8 cellular contexts compared by ENCODE assay signal in genomic region chr1:51330331-51331201, GRCh38. TPM values are rescaled to one million over a fixed set of nuclear protein-coding genes. Genes with fewer than 3 reads are reported as not detected.
DNase-seq lines count a peak whose midpoint lies in the region; ATAC-seq and TF ChIP-seq lines count a peak whose summit lies in the region.

TTC39A (minus strand) TSS chr1:51330562; CDS start chr1:51330477, 85 bp downstream.

- H3K36me3 ChIP-seq in iPS DF 6.9 (ENCODE audit: control insufficient read depth, insufficient read depth, low read length) = no peaks in the 10 kb centered on the region
- H3K36me3 ChIP-seq in smooth muscle cell (ENCODE audit: low read depth) = no peaks in the 10 kb centered on the region

- H3K9me3 ChIP-seq in iPS DF 6.9 (ENCODE audit: control insufficient read depth, insufficient read depth, low read length) = no peaks in the 10 kb centered on the region
- no peaks in the 10 kb centered on the region for H3K9me3 ChIP-seq in smooth muscle cell (replicated peaks; ENCODE audit: low read depth)

- peaks cover 14% of the 10 kb centered on the region for H3F3A ChIP-seq in smooth muscle cell (ENCODE audit: low read depth)

- H3K9ac ChIP-seq in smooth muscle cell (ENCODE audit: low read depth) = no peak within 1 kb of the TSS

- H3K79me2 ChIP-seq in smooth muscle cell (ENCODE audit: low read depth) = no peaks in the 10 kb centered on the region

- no peak for ATAC-seq in HG02970 (IDR thresholded peaks at IDR 0.05; ENCODE audit: low FRiP score, unreplicated experiment)

- DNase-seq in GM13977 (ENCODE audit: low spot score) = peak; percentile 65
- DNase-seq in iPS DF 6.9 (ENCODE audit: low read depth, low spot score) = no peak
- DNase-seq in smooth muscle cell (lab: John Stamatoyannopoulos, UW; ENCODE audit: unreplicated experiment) = no peak
- DNase-seq in central memory CD4-positive, alpha-beta T cell = no peak
- no peak for DNase-seq in activated CD4-positive, alpha-beta T cell treated with anti-CD3 and anti-CD28 coated beads for 48 hours

- H3K27me3 Mint-ChIP-seq in activated naive CD8-positive, alpha-beta T cell = peaks cover 18% of the 10 kb centered on the region

- H3K4me1 ChIP-seq in iPS DF 6.9 (ENCODE audit: control insufficient read depth, insufficient read depth, low read length) (peaks cover 6% of the 10 kb centered on the region; the same call in 1 of the 2 replicates), smooth muscle cell (ENCODE audit: low read depth) (peaks cover 8% of the 10 kb centered on the region)

- peak within 1 kb of the TSS; percentile 91 for H3K4me3 Mint-ChIP-seq in activated naive CD8-positive, alpha-beta T cell

- TF ChIP-seq CTCF in 22Rv1 (IDR thresholded peaks at IDR 0.05) (0 out of 2 replicates have a peak, but pooled peaks have one; percentile 6), GM13977 (IDR thresholded peaks at IDR 0.05; ENCODE audit: extremely low read depth, insufficient read depth, missing control alignments) (no peak), smooth muscle cell (IDR thresholded peaks at IDR 0.05; ENCODE audit: borderline replicate concordance, insufficient read depth, poor library complexity, severe bottlenecking) (no peak)

- H3K9me3 Mint-ChIP-seq in activated naive CD8-positive, alpha-beta T cell (ENCODE audit: low read depth) = no peaks in the 10 kb centered on the region

- H3K27ac Mint-ChIP-seq in activated naive CD8-positive, alpha-beta T cell = no peak within 1 kb of the TSS

- peak within 1 kb of the TSS; percentile 84 for H2AFZ ChIP-seq in smooth muscle cell (ENCODE audit: low read depth)

- no peaks in the 10 kb centered on the region for H3K36me3 Mint-ChIP-seq in activated naive CD8-positive, alpha-beta T cell

- peak within 1 kb of the TSS; percentile 95 for H3K4me2 ChIP-seq in smooth muscle cell

- H3K4me1 Mint-ChIP-seq in activated naive CD8-positive, alpha-beta T cell (ENCODE audit: low read depth) = peaks cover 7% of the 10 kb centered on the region

- H3K27me3 ChIP-seq in iPS DF 6.9 (ENCODE audit: control insufficient read depth, insufficient read depth, low read length) (no peaks in the 10 kb centered on the region; the same call in 1 of the 2 replicates), smooth muscle cell (ENCODE audit: low read depth) (no peaks in the 10 kb centered on the region)

- H3K27ac ChIP-seq in 22Rv1 (peak within 1 kb of the TSS; percentile 80), iPS DF 6.9 (ENCODE audit: low read length) (no peak within 1 kb of the TSS), smooth muscle cell (ENCODE audit: low read depth) (peak within 1 kb of the TSS; percentile 39)

- in situ Hi-C loops in GM13977 (cut with MboI; ENCODE audit: low pct_unique_long_range_greater_than_20kb, low sequenced_read_pairs, unreplicated experiment) = no loop called here

- no peaks in the 10 kb centered on the region for H4K20me1 ChIP-seq in smooth muscle cell (ENCODE audit: low read depth)

- no CpG with 5 or more reads among the region's 87 CpGs for WGBS in iPS DF 6.9 (ENCODE audit: insufficient coverage, insufficient read length)
- WGBS in smooth muscle cell (ENCODE audit: low lambda C conversion rate) = 5% methylated on average over 28 of the region's 87 CpGs

- H3K4me3 ChIP-seq in iPS DF 6.9 (ENCODE audit: low read length) (peak within 1 kb of the TSS; percentile 59), smooth muscle cell (peak within 1 kb of the TSS; percentile 58)

RNA-seq across cellular contexts. Expression of gene TTC39A, which starts in this region (rescaled TPM):
- 2.2 and 3.5 TPM in 2 replicates for total RNA-seq in smooth muscle cell
- polyA plus RNA-seq in smooth muscle cell = 0.27 and 7.4 TPM in 2 replicates
